In genomic region chr12:56189918-56190694, GRCh38 we compare ENCODE assay signal across 8 cellular contexts. TPM values are rescaled to one million over a fixed set of nuclear protein-coding genes. Genes with fewer than 3 reads are reported as not detected.
DNase-seq lines count a peak whose midpoint lies in the region; ATAC-seq and TF ChIP-seq lines count a peak whose summit lies in the region.

No MANE protein-coding gene starts in this region.

- ATAC-seq in HG02884 (IDR thresholded peaks at IDR 0.05; ENCODE audit: unreplicated experiment): peak; percentile 36

- peak overlapping the region; percentile 92 for H3K4me3 ChIP-seq in GM08714 (ENCODE audit: low read length)
- peak overlapping the region; percentile 81 for H3K4me3 ChIP-seq in astrocyte of the cerebellum (ENCODE audit: low read depth, low read length)
- H3K4me3 ChIP-seq in rectal smooth muscle tissue (ENCODE audit: low read length): peak overlapping the region; percentile 79
- peak overlapping the region; percentile 69 to 94 for H3K4me3 ChIP-seq in uterus

- peak overlapping the region; percentile 84 for H3K27ac ChIP-seq in rectal smooth muscle tissue (ENCODE audit: low read depth, low read length)
- H3K27ac ChIP-seq in uterus: peak overlapping the region; percentile 98 to 99

- H3K27me3 ChIP-seq in rectal smooth muscle tissue (ENCODE audit: control insufficient read depth, insufficient read depth, low read length) (no peaks in the 10 kb centered on the region), uterus (no peaks in the 10 kb centered on the region)

- DNase-seq in NCI-H1930 (lab: John Stamatoyannopoulos, UW) (peak; percentile 88 to 89), T1000 (lab: John Stamatoyannopoulos, UW) (peak; percentile 89), astrocyte of the cerebellum (ENCODE audit: low read depth) (peak; percentile 59), hippocampal formation (lab: John Stamatoyannopoulos, UW) (peak; percentile 40 to 56), uterus (peak; percentile 86 to 92)

- peak overlapping the region; percentile 66 for H3K9ac ChIP-seq in rectal smooth muscle tissue (ENCODE audit: low read length)

- no peaks in the 10 kb centered on the region for H3K9me3 ChIP-seq in uterus

- in situ Hi-C loops in astrocyte of the cerebellum (cut with HindIII; ENCODE audit: low sequenced_read_pairs): loop anchor here (5.0 kb wide), 1 partner anchor 73 kb away; the partner anchor contains the start of genes RPL41 and ZC3H10

- H3K36me3 ChIP-seq in rectal smooth muscle tissue (ENCODE audit: control insufficient read depth, insufficient read depth, low read length) (peaks cover 3% of the 10 kb centered on the region), uterus (no peaks in the 10 kb centered on the region)

- TF ChIP-seq CTCF in astrocyte of the cerebellum (IDR thresholded peaks at IDR 0.05; ENCODE audit: low read depth, low read length, missing control alignments) (no peak), uterus (IDR thresholded peaks at IDR 0.05) (peak in 1 of 4 experiments; percentile 1)

- peaks cover 8% of the 10 kb centered on the region for H3K4me1 ChIP-seq in rectal smooth muscle tissue (ENCODE audit: control insufficient read depth, insufficient read depth, low read length)
- H3K4me1 ChIP-seq in uterus: no peaks in the 10 kb centered on the region

- intact Hi-C loops in uterus (cut with DNase I; ENCODE audit: low total_unique reads): no loop called here

- TF ChIP-seq POLR2A in uterus (IDR thresholded peaks at IDR 0.05): peak in 1 of 2 donors; percentile 16

RNA-seq across cellular contexts. Expression of gene SMARCC2, which starts 0.8 kb away (rescaled TPM):
- total RNA-seq in uterus: 100 to 1,000 TPM in 1 of 4 donors, 10 to 100 TPM in 3; 63.2 to 214 (median 81.0) TPM

RNA-seq across cellular contexts. Expression of gene RNF41, which starts 31.6 kb away (rescaled TPM):
- total RNA-seq in uterus: 10 to 100 TPM; 40.3 to 84.8 (median 58.0) TPM

RNA-seq across cellular contexts. Expression of gene MYL6, which starts 31.9 kb away (rescaled TPM):
- 1,000 to 10,000 TPM; 1,103 to 4,858 (median 2,577) TPM for total RNA-seq in uterus

RNA-seq across cellular contexts. Expression of gene NABP2, which starts 34.0 kb away (rescaled TPM):
- 10 to 100 TPM in 2 of 4 donors, 1 to 10 TPM in 2; 5.0 to 28.4 (median 12.2) TPM for total RNA-seq in uterus

RNA-seq across cellular contexts. Expression of gene MYL6B, which starts 37.7 kb away (rescaled TPM):
- total RNA-seq in uterus: 10 to 100 TPM in 3 of 4 donors, 1 to 10 TPM in 1; 6.7 to 57.5 (median 27.0) TPM

Comparison
In these comparisons a context has a peak if more than half of its experiments do, and no peak if none do; other contexts are left out.
1. Peak in every context shown above with its lines: DNase-seq, ATAC-seq, H3K4me3 ChIP-seq and H3K27ac ChIP-seq.